ENCODE assay signal across 3 cellular contexts in genomic region chrX:108390976-108391717, GRCh38. TPM values are rescaled to one million over a fixed set of nuclear protein-coding genes. Genes with fewer than 3 reads are reported as not detected.
"Had no signal": no experiment of that assay in that cellular context is flagged by ENCODE, and none has a peak within 500 bp of the region (broad histone marks: within the 10 kb centered on the region; RNA-seq: fewer than 3 reads in every experiment).

No MANE protein-coding gene starts in this region.

RNA-seq across cellular contexts. Expression of gene COL4A6, which starts 47.1 kb away (rescaled TPM):
- total RNA-seq: activated CD8-positive, alpha-beta T cell treated with anti-CD3 and anti-CD28 coated beads, Interleukin-2, amount 10 ng/mL, durations not matched to agents 7 days and 5 days; activated naive CD8-positive, alpha-beta T cell treated with anti-CD3 and anti-CD28 coated beads, Interleukin-2, amount 10 ng/mL, durations not matched to agents 7 days and 5 days; SK-MEL-5 had no signal

RNA-seq across cellular contexts. Expression of gene COL4A5, which starts 48.5 kb away (rescaled TPM):
- total RNA-seq: activated CD8-positive, alpha-beta T cell treated with anti-CD3 and anti-CD28 coated beads, Interleukin-2, amount 10 ng/mL, durations not matched to agents 7 days and 5 days; activated naive CD8-positive, alpha-beta T cell treated with anti-CD3 and anti-CD28 coated beads, Interleukin-2, amount 10 ng/mL, durations not matched to agents 7 days and 5 days had no signal
